Comparison of ENCODE assay signal across 10 cellular contexts in the genomic region with DNA sequence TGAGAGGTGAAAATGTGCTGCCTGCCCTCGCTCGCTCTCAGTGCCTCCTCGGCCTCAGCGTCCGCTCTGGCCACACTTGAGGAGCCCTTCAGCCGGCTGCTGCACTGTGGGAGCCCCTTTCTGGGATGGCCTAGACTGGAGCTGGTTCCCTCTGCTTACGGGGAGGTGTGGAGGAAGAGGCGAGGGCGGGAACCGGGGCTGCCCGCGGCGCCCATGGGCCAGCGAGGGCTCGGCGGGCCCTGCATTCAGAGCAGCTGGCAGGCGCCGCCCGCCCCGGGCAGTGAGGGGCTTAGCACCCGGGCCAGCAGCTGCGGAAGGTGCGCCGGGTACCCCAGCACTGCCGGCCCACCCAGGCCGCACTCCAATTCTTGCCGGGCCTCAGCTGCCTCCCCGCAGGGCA. TPM values are rescaled to one million over a fixed set of nuclear protein-coding genes. Genes with fewer than 3 reads are reported as not detected.
"Had no signal": no experiment of that assay in that cellular context is flagged by ENCODE, and none has a peak within 500 bp of the region (broad histone marks: within the 10 kb centered on the region; RNA-seq: fewer than 3 reads in every experiment).

No MANE protein-coding gene starts in this region.

- H3K4me1 Mint-ChIP-seq: GM23338 had no signal

- H3K27ac ChIP-seq: HL-60 had no signal

- H3K4me3 Mint-ChIP-seq: GM23338, H9, HFFc6 had no signal

- H3K4me2 ChIP-seq: GM23338 had no signal

- H3K27ac Mint-ChIP-seq: GM23338, H9, HFFc6 had no signal

- DNase-seq: H9, HFFc6, KG1 had no signal

- H3K4me3 ChIP-seq: GM23338, K562 had no signal

- H2AFZ ChIP-seq: GM23338 had no signal

- ATAC-seq: GM23338, HCT116, HepG2, K562 had no signal

RNA-seq across cellular contexts. Expression of a gene that starts 39.6 kb away (rescaled TPM):
- total RNA-seq: GM23338, H1, H9, HepG2, HFFc6, HT1080, K562 had no signal
- polyA plus RNA-seq: GM23338, H1, HepG2 had no signal
